Comparison of ENCODE assay signal across 1 cellular context in genomic region chr10:14698487-14699170, GRCh38.
TF ChIP-seq lines count a peak whose summit lies in the region.

No MANE protein-coding gene starts in this region.

TF ChIP-seq in GM23338, 12 proteins besides CTCF, POLR2A, EP300 and RAD21 (continued from another document):
- TF ChIP-seq ZNF462 (CRISPR knock-in tag; IDR thresholded peaks at IDR 0.05), result no peak
- TF ChIP-seq ZNF331 (CRISPR knock-in tag; IDR thresholded peaks at IDR 0.05; ENCODE audit: low read depth), result no peak
- TF ChIP-seq JUNB (IDR thresholded peaks at IDR 0.05; ENCODE audit: unreplicated experiment), result no peak
- TF ChIP-seq POLR2AphosphoS5 (IDR thresholded peaks at IDR 0.05; ENCODE audit: low read depth), result no peak
- TF ChIP-seq NANOG (IDR thresholded peaks at IDR 0.05; ENCODE audit: borderline replicate concordance), result no peak
